In genomic region chr10:18767981-18768380, GRCh38 we compare ENCODE assay signal across 26 cellular contexts.
"Had no signal": no experiment of that assay in that cellular context is flagged by ENCODE, and none has a peak within 500 bp of the region (broad histone marks: within the 10 kb centered on the region; RNA-seq: fewer than 3 reads in every experiment).

No MANE protein-coding gene starts in this region.

- DNase-seq: activated CD4-positive, alpha-beta T cell treated with anti-CD3 and anti-CD28 coated beads for 4 hours; activated CD4-positive, alpha-beta T cell treated with anti-CD3 and anti-CD28 coated beads, Interleukin-2, amount 50 U/mL, for 4 hours; activated CD8-positive, alpha-beta memory T cell treated with anti-CD3 and anti-CD28 coated beads, Interleukin-2, amount 50 U/mL, for 48 hours; activated CD8-positive, alpha-beta T cell treated with anti-CD3 and anti-CD28 coated beads, Interleukin-2, amount 10 ng/mL, durations not matched to agents 7 days and 5 days; activated effector memory CD4-positive, alpha-beta T cell treated with anti-CD3 and anti-CD28 coated beads, Interleukin-2, amount 50 U/mL, for 16 hours; activated naive CD4-positive, alpha-beta T cell treated with Interleukin-2 at 50 U/mL for 16 hours; activated naive CD8-positive, alpha-beta T cell treated with anti-CD3 and anti-CD28 coated beads, Interleukin-2, amount 50 U/mL, for 24 hours; activated T-cell treated with anti-CD3 and anti-CD28 coated beads, Interleukin-2, amount 50 U/mL, for 1 hour; amniotic stem cell; body of pancreas; Karpas-422; NCI-H1105 treated with DMSO at 0.1 percent for 48 hours; NCI-H1436 treated with DMSO at 0.1 percent for 48 hours; NCI-H187; NCI-H2081; NCI-H526; NCI-H774; Peyer's patch; Right ventricle myocardium superior; SJCRH30; SK-N-SH; T-helper 1 cell; WERI-Rb-1 had no signal

- H3K27ac ChIP-seq: ascending aorta, body of pancreas, Peyer's patch, RWPE1, SJCRH30, WERI-Rb-1 had no signal

- H3K4me2 ChIP-seq: SK-N-SH had no signal

- H3K36me3 ChIP-seq: ascending aorta, Peyer's patch, SJCRH30, WERI-Rb-1 had no signal

- H3K4me1 ChIP-seq: ascending aorta, body of pancreas, Peyer's patch, SJCRH30 had no signal

- H3K9me3 ChIP-seq: ascending aorta, body of pancreas, Peyer's patch, SJCRH30, SK-N-SH had no signal

- H3K9ac ChIP-seq: SK-N-SH had no signal

- H3K27me3 ChIP-seq: ascending aorta, body of pancreas, Peyer's patch, SJCRH30 had no signal

- H3K4me3 ChIP-seq: ascending aorta, body of pancreas, Peyer's patch, SJCRH30 had no signal

- ATAC-seq: activated CD8-positive, alpha-beta T cell treated with anti-CD3 and anti-CD28 coated beads, Interleukin-2, amount 10 ng/mL, durations not matched to agents 7 days and 5 days; activated naive CD4-positive, alpha-beta T cell treated with anti-CD3 and anti-CD28 coated beads, Interleukin-2, amount 50 U/mL, for 72 hours; activated naive CD8-positive, alpha-beta T cell treated with anti-CD3 and anti-CD28 coated beads, Interleukin-2, amount 50 U/mL, for 24 hours; body of pancreas had no signal
